Comparison of ENCODE assay signal across 8 cellular contexts in genomic region chr3:143529018-143529478, GRCh38.
A peak's percentile ranks its signal among the peaks of the same experiment; 100 is the strongest.
DNase-seq lines count a peak whose midpoint lies in the region; ATAC-seq lines count a peak whose summit lies in the region.

No MANE protein-coding gene starts in this region.

- H3K18ac ChIP-seq in trophoblast cell (ENCODE audit: low read length), result no peak overlapping the region

- H3K9me3 ChIP-seq in trophoblast cell (ENCODE audit: insufficient read depth, low read depth, low read length) (no peaks in the 10 kb centered on the region), SJCRH30 (replicated peaks) (no peaks in the 10 kb centered on the region)

- peaks cover 5% of the 10 kb centered on the region for H3K9me3 Mint-ChIP-seq in activated naive CD8-positive, alpha-beta T cell treated with anti-CD3 and anti-CD28 coated beads, Interleukin-2, amount 10 ng/mL, durations not matched to agents 7 days and 5 days

- H3K27ac ChIP-seq in trophoblast cell (ENCODE audit: low read depth, low read length), result no peak overlapping the region
- no peak overlapping the region for H3K27ac ChIP-seq in SJCRH30

- no peak overlapping the region for H2BK12ac ChIP-seq in trophoblast cell (ENCODE audit: low read length)

- H3K4me1 Mint-ChIP-seq in activated naive CD8-positive, alpha-beta T cell treated with anti-CD3 and anti-CD28 coated beads, Interleukin-2, amount 10 ng/mL, durations not matched to agents 7 days and 5 days, result peaks cover 6% of the 10 kb centered on the region

- no CpG with 5 or more reads among the region's 5 CpGs for WGBS in trophoblast cell (ENCODE audit: extremely low coverage, insufficient coverage, insufficient read length)

- no peak overlapping the region for H2BK5ac ChIP-seq in trophoblast cell (ENCODE audit: low read depth, low read length, poor library complexity)

- peak overlapping the region; percentile 37 for H3K27ac Mint-ChIP-seq in activated naive CD8-positive, alpha-beta T cell treated with anti-CD3 and anti-CD28 coated beads, Interleukin-2, amount 10 ng/mL, durations not matched to agents 7 days and 5 days

- peaks cover 3% of the 10 kb centered on the region for H3K36me3 Mint-ChIP-seq in activated naive CD8-positive, alpha-beta T cell treated with anti-CD3 and anti-CD28 coated beads, Interleukin-2, amount 10 ng/mL, durations not matched to agents 7 days and 5 days

- H3K27me3 Mint-ChIP-seq in activated naive CD8-positive, alpha-beta T cell treated with anti-CD3 and anti-CD28 coated beads, Interleukin-2, amount 10 ng/mL, durations not matched to agents 7 days and 5 days, result no peaks in the 10 kb centered on the region

- POLR2A ChIA-PET in activated naive CD8-positive, alpha-beta T cell treated with anti-CD3 and anti-CD28 coated beads, Interleukin-2, amount 10 ng/mL, durations not matched to agents 7 days and 5 days (lab: Charles Lee), result no interaction called here

- no peak overlapping the region for H4K91ac ChIP-seq in trophoblast cell (ENCODE audit: low read depth, low read length)

- H3K27me3 ChIP-seq in trophoblast cell (ENCODE audit: insufficient read depth, low read length) (no peaks in the 10 kb centered on the region), H7 (ENCODE audit: control insufficient read depth, insufficient read depth, low read length) (no peaks in the 10 kb centered on the region), SJCRH30 (no peaks in the 10 kb centered on the region)

- H3K4me1 ChIP-seq in trophoblast cell (ENCODE audit: control insufficient read depth in 1 of 2, insufficient read depth in 2 of 2, low read length in 2 of 2) (no peaks in the 10 kb centered on the region), SJCRH30 (no peaks in the 10 kb centered on the region)

- H3K4me3 ChIP-seq in trophoblast cell (ENCODE audit: low read depth, low read length) (no peak overlapping the region), H7 (ENCODE audit: insufficient read depth, low read depth, low read length) (no peak overlapping the region), SJCRH30 (no peak overlapping the region)

- in situ Hi-C loops in G401 (cut with HindIII; ENCODE audit: low sequenced_read_pairs), result no loop called here

- no peak for DNase-seq in activated naive CD8-positive, alpha-beta T cell treated with anti-CD3 and anti-CD28 coated beads, Interleukin-2, amount 10 ng/mL, durations not matched to agents 7 days and 5 days
- DNase-seq in trophoblast cell (no peak), H7 (no peak), SJCRH30 (no peak), G401 (ENCODE audit: low spot score) (no peak), cerebellum (ENCODE audit: low spot score) (no peak)

- H4K12ac ChIP-seq in trophoblast cell (ENCODE audit: low read depth, low read length), result no peak overlapping the region

- H2AK5ac ChIP-seq in trophoblast cell (ENCODE audit: low read length), result no peak overlapping the region

- H3K79me2 ChIP-seq in trophoblast cell (ENCODE audit: control insufficient read depth, insufficient read depth, low read length, poor library complexity), result no peaks in the 10 kb centered on the region

- H3K36me3 ChIP-seq in trophoblast cell (ENCODE audit: control insufficient read depth in 1 of 2, insufficient read depth in 2 of 2, low read length in 2 of 2) (no peaks in the 10 kb centered on the region), H7 (replicated peaks; ENCODE audit: control insufficient read depth, insufficient read depth, low read length) (no peaks in the 10 kb centered on the region), SJCRH30 (no peaks in the 10 kb centered on the region)

- no peak overlapping the region for H3K14ac ChIP-seq in trophoblast cell (ENCODE audit: low read length)

- H2BK120ac ChIP-seq in trophoblast cell (ENCODE audit: insufficient read depth, low read length, poor library complexity), result no peak overlapping the region

- no peak overlapping the region for H3K9ac ChIP-seq in trophoblast cell (ENCODE audit: low read length)

- no peak overlapping the region for H3K4me3 Mint-ChIP-seq in activated naive CD8-positive, alpha-beta T cell treated with anti-CD3 and anti-CD28 coated beads, Interleukin-2, amount 10 ng/mL, durations not matched to agents 7 days and 5 days

- no peak overlapping the region for H3K4ac ChIP-seq in trophoblast cell (ENCODE audit: low read depth, low read length)

- no peaks in the 10 kb centered on the region for H3K79me1 ChIP-seq in trophoblast cell (ENCODE audit: low read length)

- ATAC-seq in GM18873 (IDR thresholded peaks at IDR 0.05; ENCODE audit: low FRiP score, unreplicated experiment), result peak; percentile 84
- peak; percentile 92 for ATAC-seq in HG02759 (IDR thresholded peaks at IDR 0.05; ENCODE audit: unreplicated experiment)
- no peak for ATAC-seq in activated naive CD8-positive, alpha-beta T cell treated with anti-CD3 and anti-CD28 coated beads, Interleukin-2, amount 10 ng/mL, durations not matched to agents 7 days and 5 days (ENCODE audit: low read depth)

- no peak overlapping the region for H2AFZ ChIP-seq in trophoblast cell (ENCODE audit: insufficient read depth, low read length, poor library complexity)

- peak overlapping the region; percentile 37 for H3K23ac ChIP-seq in trophoblast cell (ENCODE audit: low read length)

- no peak overlapping the region for H3K4me2 ChIP-seq in trophoblast cell (ENCODE audit: low read length)

- no peak overlapping the region for H4K8ac ChIP-seq in trophoblast cell (ENCODE audit: low read depth, low read length)
